ENCODE assay signal across 1 cellular context in genomic region chr2:55618649-55619055, GRCh38.
TF ChIP-seq lines count a peak whose summit lies in the region.

No MANE protein-coding gene starts in this region.

TF ChIP-seq in H1, 55 proteins besides CTCF, POLR2A, EP300 and RAD21 (continued from another document):
- TF ChIP-seq GABPA (IDR thresholded peaks at IDR 0.05; ENCODE audit: borderline replicate concordance, insufficient read depth, low read length) (no peak), TCF12 (IDR thresholded peaks at IDR 0.05; ENCODE audit: low read depth, low read length) (no peak), SIRT6 (IDR thresholded peaks at IDR 0.05; ENCODE audit: low read length) (no peak), JUND (IDR thresholded peaks at IDR 0.05; ENCODE audit: low read length) (no peak), CBX5 (IDR thresholded peaks at IDR 0.05; ENCODE audit: low read depth, low read length) (no peak), CREB1 (IDR thresholded peaks at IDR 0.05) (no peak; the same call in 1 of the 2 replicates), MAFK (IDR thresholded peaks at IDR 0.05; ENCODE audit: low read depth, low read length) (no peak), CHD7 (IDR thresholded peaks at IDR 0.05; ENCODE audit: insufficient replicate concordance, low read length) (no peak), CHD2 (IDR thresholded peaks at IDR 0.05; ENCODE audit: low read length) (no peak), CBX8 (IDR thresholded peaks at IDR 0.05; ENCODE audit: borderline replicate concordance, low read depth, low read length) (no peak), RFX5 (IDR thresholded peaks at IDR 0.05; ENCODE audit: borderline replicate concordance, low read depth, low read length) (no peak), SRF (IDR thresholded peaks at IDR 0.05; ENCODE audit: low read depth, low read length) (no peak), TAF1 (IDR thresholded peaks at IDR 0.05; ENCODE audit: low read depth, low read length) (peak; percentile 38; the same call in 1 of the 2 replicates), SIN3A (conservative IDR thresholded peaks at IDR 0.05 in 1 of 2, IDR thresholded peaks at IDR 0.05 in 1 of 2; ENCODE audit: low read depth in 1 of 2, low read length in 2 of 2) (peak in 1 of 2 experiments; percentile 74; a peak in 1 of 4 replicates), ATF2 (IDR thresholded peaks at IDR 0.05; ENCODE audit: low read length) (no peak), YY1 (IDR thresholded peaks at IDR 0.05; ENCODE audit: low read depth, low read length) (peak; percentile 73; the same call in 1 of the 2 replicates)
TF ChIP-seq in H1: peak in this region for 5.
